Comparison of ENCODE assay signal across 1 cellular context in genomic region chr1:26771643-26772321, GRCh38.
TF ChIP-seq lines count a peak whose summit lies in the region.

No MANE protein-coding gene starts in this region.

TF ChIP-seq in K562, 482 proteins besides CTCF, POLR2A, EP300 and RAD21 (continued from another document and continues in another):
- TF ChIP-seq RREB1 (CRISPR knock-in tag; IDR thresholded peaks at IDR 0.05), result no peak
- no peak for TF ChIP-seq TAF1 (IDR thresholded peaks at IDR 0.05; ENCODE audit: control insufficient read depth, extremely low read depth, insufficient read depth, low read length, severe bottlenecking)
- no peak for TF ChIP-seq ZNF764 (CRISPR knock-in tag; IDR thresholded peaks at IDR 0.05; ENCODE audit: low read depth)
- no peak for TF ChIP-seq PTTG1 (tag; IDR thresholded peaks at IDR 0.05; ENCODE audit: low read depth)
- TF ChIP-seq ZNF174 (CRISPR knock-in tag; IDR thresholded peaks at IDR 0.05), result no peak
- no peak for TF ChIP-seq FOXM1 (IDR thresholded peaks at IDR 0.05; ENCODE audit: low read depth)
- TF ChIP-seq FOXM1 (CRISPR knock-in tag; IDR thresholded peaks at IDR 0.05; ENCODE audit: low read depth), result no peak
- TF ChIP-seq CREB5 (CRISPR knock-in tag; IDR thresholded peaks at IDR 0.05), result no peak
- TF ChIP-seq AFF4 (CRISPR knock-in tag; IDR thresholded peaks at IDR 0.05), result no peak
- no peak for TF ChIP-seq HIVEP1 (CRISPR knock-in tag; IDR thresholded peaks at IDR 0.05)
- no peak for TF ChIP-seq CREBBP (IDR thresholded peaks at IDR 0.05; ENCODE audit: low read depth, low read length)
- TF ChIP-seq EHMT2 (IDR thresholded peaks at IDR 0.05), result peak; percentile 73; the same call in 1 of the 2 replicates
- 0 out of 2 replicates have a peak, but pooled peaks have one; percentile 29 for TF ChIP-seq ETV5 (CRISPR knock-in tag; IDR thresholded peaks at IDR 0.05; ENCODE audit: low read depth)
- TF ChIP-seq ARID3B (CRISPR knock-in tag; IDR thresholded peaks at IDR 0.05; ENCODE audit: borderline replicate concordance), result no peak
- TF ChIP-seq RBM22 (IDR thresholded peaks at IDR 0.05; ENCODE audit: low read depth, low read length, poor library complexity, severe bottlenecking), result no peak
- 0 out of 4 replicates have a peak, but pooled peaks of 1 of the 2 experiments have one; percentile 27 for TF ChIP-seq UBTF (IDR thresholded peaks at IDR 0.05; ENCODE audit: borderline replicate concordance in 1 of 2, low read depth in 2 of 2, low read length in 2 of 2)
- TF ChIP-seq CLOCK (CRISPR knock-in tag; IDR thresholded peaks at IDR 0.05; ENCODE audit: borderline replicate concordance), result no peak
- TF ChIP-seq OTX1 (CRISPR knock-in tag; IDR thresholded peaks at IDR 0.05), result 0 out of 2 replicates have a peak, but pooled peaks have one; percentile 77
- no peak for TF ChIP-seq PHF20 (IDR thresholded peaks at IDR 0.05; ENCODE audit: partially characterized antibody)
- no peak for TF ChIP-seq ZMIZ1 (IDR thresholded peaks at IDR 0.05; ENCODE audit: low read depth in 2 of 2, low read length in 2 of 2)
- peak; percentile 85 for TF ChIP-seq LEF1 (IDR thresholded peaks at IDR 0.05)
- peak; percentile 83 for TF ChIP-seq SMARCC2 (IDR thresholded peaks at IDR 0.05; ENCODE audit: low read depth)
- TF ChIP-seq HMBOX1 (IDR thresholded peaks at IDR 0.05), result peak; percentile 98
- no peak for TF ChIP-seq ZNF586 (CRISPR knock-in tag; conservative IDR thresholded peaks at IDR 0.05)
- TF ChIP-seq ZNF212 (CRISPR knock-in tag; IDR thresholded peaks at IDR 0.05), result no peak
- TF ChIP-seq POLR3G (IDR thresholded peaks at IDR 0.05; ENCODE audit: extremely low read depth, insufficient read length, insufficient replicate concordance), result no peak
- peak; percentile 100 for TF ChIP-seq FOSL1 (tag; conservative IDR thresholded peaks at IDR 0.05)
- TF ChIP-seq ZNF561 (CRISPR knock-in tag; conservative IDR thresholded peaks at IDR 0.05), result peak; percentile 52; the same call in 1 of the 2 replicates
- no peak for TF ChIP-seq SIRT6 (IDR thresholded peaks at IDR 0.05; ENCODE audit: low read depth, low read length)
- no peak for TF ChIP-seq BRF2 (IDR thresholded peaks at IDR 0.05; ENCODE audit: borderline replicate concordance, insufficient read depth, insufficient read length)
- TF ChIP-seq FIP1L1 (IDR thresholded peaks at IDR 0.05; ENCODE audit: low read depth, low read length, poor library complexity, severe bottlenecking), result no peak
